ENCODE assay signal across 8 cellular contexts in genomic region chr10:69318997-69319727, GRCh38. TPM values are rescaled to one million over a fixed set of nuclear protein-coding genes. Genes with fewer than 3 reads are reported as not detected.
DNase-seq lines count a peak whose midpoint lies in the region; ATAC-seq, FAIRE-seq and TF ChIP-seq lines count a peak whose summit lies in the region.

No MANE protein-coding gene starts in this region.

- BruUV-seq in HepG2 (replicated peaks; lab: Mats Ljungman, UMichigan), result no TSS peak

- TF ChIP-seq POLR2A in HepG2 (IDR thresholded peaks at IDR 0.05; ENCODE audit: insufficient read depth in 1 of 2, low read depth in 2 of 2, low read length in 2 of 2), result no peak

- H3K79me2 ChIP-seq in HepG2 (ENCODE audit: insufficient read depth, low read length), result no peaks in the 10 kb centered on the region

- WGBS in HepG2 (ENCODE audit: low lambda C conversion rate), result 31% methylated on average over 35 of the region's 56 CpGs

- H3K36me3 Mint-ChIP-seq in activated CD4-positive, alpha-beta T cell treated with anti-CD3 and anti-CD28 coated beads for 36 hours (ENCODE audit: low read depth), result peaks cover 32% of the 10 kb centered on the region

- H3K36me3 ChIP-seq in BLaER1 treated with 17β-estradiol and CSF1 and Interleukin-3, amounts not matched to agents 10 nM and 100 nM, result peaks cover 0 to 25% (median 0%) of the 10 kb centered on the region in 11 experiments; a peak in 6 of 22 replicates
- no peaks in the 10 kb centered on the region for H3K36me3 ChIP-seq in HepG2 (replicated peaks in 1 of 2; ENCODE audit: control insufficient read depth in 1 of 2, insufficient read depth in 2 of 2, low read length in 2 of 2)

- TF ChIP-seq EP300 in HepG2 (IDR thresholded peaks at IDR 0.05; ENCODE audit: low read depth in 2 of 2, low read length in 2 of 2) (no peak), HepG2 (CRISPR knock-in tag; IDR thresholded peaks at IDR 0.05; ENCODE audit: borderline replicate concordance) (no peak)

- H3K9ac ChIP-seq in BLaER1 treated with 17β-estradiol and CSF1 and Interleukin-3, amounts not matched to agents 10 nM and 100 nM, result peak overlapping the region; percentile 80 to 94 (median 91)
- H3K9ac ChIP-seq in HepG2 (ENCODE audit: insufficient read depth, low read depth, low read length), result no peak overlapping the region

- H3K27ac ChIP-seq in BLaER1 treated with 17β-estradiol and CSF1 and Interleukin-3, amounts not matched to agents 10 nM and 100 nM, result peak overlapping the region; percentile 73 to 91 (median 85)
- no peak overlapping the region for H3K27ac ChIP-seq in HepG2 (ENCODE audit: extremely low read length, insufficient read depth, low read length)

- peak overlapping the region; percentile 84 to 99 (median 92) for H3K4me2 ChIP-seq in BLaER1 treated with 17β-estradiol and CSF1 and Interleukin-3, amounts not matched to agents 10 nM and 100 nM
- peak overlapping the region; percentile 70 for H3K4me2 ChIP-seq in HepG2 (ENCODE audit: low read depth, low read length)

- intact Hi-C loops in activated CD4-positive, alpha-beta T cell treated with anti-CD3 and anti-CD28 coated beads for 36 hours (cut with DNase I, micrococcal nuclease), result loop anchor here (1.0 to 10.0 kb wide), 21 partner anchors 9 to 1516 kb away; partner anchors contain the start of genes CCAR1 (in 1 of the 2), DDX21 (in 1 of the 2), DDX50 (in 1 of the 2) and FAM241B (in 1 of the 2)
- intact Hi-C loops in HepG2 (cut with micrococcal nuclease; ENCODE audit: unreplicated experiment), result no loop called here

- ATAC-seq in GM19438 (IDR thresholded peaks at IDR 0.05; ENCODE audit: low read depth, unreplicated experiment), result peak; percentile 23
- peak; percentile 24 for ATAC-seq in activated CD4-positive, alpha-beta T cell treated with anti-CD3 and anti-CD28 coated beads for 36 hours
- peak; percentile 8; the same call in 2 of the 3 replicates for ATAC-seq in HepG2

- H4K20me1 ChIP-seq in BLaER1 treated with 17β-estradiol and CSF1 and Interleukin-3, amounts not matched to agents 10 nM and 100 nM, result peaks cover 23 to 53% (median 46%) of the 10 kb centered on the region in 11 experiments; a peak in 21 of 22 replicates
- H4K20me1 ChIP-seq in HepG2 (ENCODE audit: insufficient read depth, low read length), result no peaks in the 10 kb centered on the region

- TF ChIP-seq CTCF in HepG2 (CRISPR knock-in tag; IDR thresholded peaks at IDR 0.05), result no peak

- in situ Hi-C loops in HepG2 (cut with HindIII; ENCODE audit: extremely low pct_ligation_motif_present, low pct_unique_long_range_greater_than_20kb), result no loop called here

- H3K4me1 Mint-ChIP-seq in activated CD4-positive, alpha-beta T cell treated with anti-CD3 and anti-CD28 coated beads for 36 hours, result peaks cover 62% of the 10 kb centered on the region

- peak; percentile 64 for DNase-seq in HT-29 (ENCODE audit: low spot score)
- DNase-seq in activated CD4-positive, alpha-beta T cell treated with anti-CD3 and anti-CD28 coated beads for 36 hours, result peak; percentile 91
- peak; percentile 24 for DNase-seq in cerebellum (ENCODE audit: low spot score)
- no peak for DNase-seq in HepG2 (ENCODE audit: low spot score)
- DNase-seq in stimulated activated CD4-positive, alpha-beta T cell treated with anti-CD3 and anti-CD28 coated beads, TNF-alpha, amount 100 ng/mL, for 24 hours (ENCODE audit: low read depth in 3 of 3), result peak; percentile 45 to 86 (median 64)
- DNase-seq in DMS114 treated with DMSO at 0.1 percent for 48 hours (lab: John Stamatoyannopoulos, UW; ENCODE audit: unreplicated experiment), result no peak

- POLR2A ChIA-PET in activated CD4-positive, alpha-beta T cell treated with anti-CD3 and anti-CD28 coated beads for 36 hours (lab: Charles Lee), result interaction anchor here (0.8 to 1.1 kb wide), 3 partner anchors 9 to 363 kb away, joined by 4 to 5 read pairs (median 4); partner anchors contain the start of gene DDX21
- POLR2A ChIA-PET in HepG2 (lab: Yijun Ruan, JAX), result no interaction called here

- H2AFZ ChIP-seq in HepG2 (ENCODE audit: low read length), result no peak overlapping the region

- H3K9me3 Mint-ChIP-seq in activated CD4-positive, alpha-beta T cell treated with anti-CD3 and anti-CD28 coated beads for 36 hours (ENCODE audit: low read depth), result no peaks in the 10 kb centered on the region

- H3K27ac Mint-ChIP-seq in activated CD4-positive, alpha-beta T cell treated with anti-CD3 and anti-CD28 coated beads for 36 hours, result peak overlapping the region; percentile 92

- H3K27me3 ChIP-seq in BLaER1 treated with 17β-estradiol and CSF1 and Interleukin-3, amounts not matched to agents 10 nM and 100 nM, result no peaks in the 10 kb centered on the region
- peaks cover 8 to 42% of the 10 kb centered on the region in 2 experiments; a peak in 4 of 5 replicates for H3K27me3 ChIP-seq in HepG2 (ENCODE audit: control insufficient read depth in 1 of 2, insufficient read depth in 2 of 2, low read length in 2 of 2)

- peaks cover 33 to 58% (median 38%) of the 10 kb centered on the region in 10 experiments for H3K4me1 ChIP-seq in BLaER1 treated with 17β-estradiol and CSF1 and Interleukin-3, amounts not matched to agents 10 nM and 100 nM
- H3K4me1 ChIP-seq in HepG2 (ENCODE audit: insufficient read depth, low read length), result 0 out of 2 replicates have a peak, but pooled peaks cover 12% of the 10 kb centered on the region

- H3K4me3 Mint-ChIP-seq in activated CD4-positive, alpha-beta T cell treated with anti-CD3 and anti-CD28 coated beads for 36 hours, result peak overlapping the region; percentile 86

- H3K27me3 Mint-ChIP-seq in activated CD4-positive, alpha-beta T cell treated with anti-CD3 and anti-CD28 coated beads for 36 hours, result no peaks in the 10 kb centered on the region

- no peak for FAIRE-seq in HepG2 (lab: Jason Lieb, UNC)

- CTCF ChIA-PET in activated CD4-positive, alpha-beta T cell treated with anti-CD3 and anti-CD28 coated beads for 36 hours (lab: Charles Lee), result interaction anchor here (0.5 to 1.9 kb wide), 12 partner anchors 8 to 253 kb away, joined by 3 to 9 read pairs (median 3); no protein-coding TSS in a partner anchor
- CTCF ChIA-PET in HepG2 (lab: Yijun Ruan, JAX; ENCODE audit: low intra/inter-chr PET ratio, low total read pairs), result no interaction called here

- peak overlapping the region; percentile 79 to 100 (median 98) for H3K4me3 ChIP-seq in BLaER1 treated with 17β-estradiol and CSF1 and Interleukin-3, amounts not matched to agents 10 nM and 100 nM
- H3K4me3 ChIP-seq in HepG2 (replicated peaks in 1 of 3; ENCODE audit: insufficient read depth in 1 of 3, low read depth in 2 of 3, low read length in 3 of 3), result peak overlapping the region; percentile 45 to 71 (median 59)

- no peak for TF ChIP-seq RAD21 in HepG2 (CRISPR knock-in tag; IDR thresholded peaks at IDR 0.05)

- no peaks in the 10 kb centered on the region for H3K9me3 ChIP-seq in BLaER1 treated with 17β-estradiol and CSF1 and Interleukin-3, amounts not matched to agents 10 nM and 100 nM (replicated peaks in 1 of 11)
- no peaks in the 10 kb centered on the region for H3K9me3 ChIP-seq in HepG2 (ENCODE audit: low read length)

TF ChIP-seq in HepG2, 621 proteins besides CTCF, POLR2A, EP300 and RAD21 (continues in another document):
- TF ChIP-seq CERS6 (CRISPR knock-in tag; IDR thresholded peaks at IDR 0.05) (no peak), ZFY (CRISPR knock-in tag; IDR thresholded peaks at IDR 0.05) (0 out of 2 replicates have a peak, but pooled peaks have one; percentile 17), ZNF556 (CRISPR knock-in tag; IDR thresholded peaks at IDR 0.05; ENCODE audit: borderline replicate concordance) (no peak), SP2 (CRISPR knock-in tag; IDR thresholded peaks at IDR 0.05) (0 out of 2 replicates have a peak, but pooled peaks have one; percentile 34)

RNA-seq across cellular contexts. Expression of gene HK1, which starts 40.9 kb away (rescaled TPM):
- total RNA-seq in HT-29 (2014; rRNA removed; shearing (Covaris generic)), result 60.8 and 61.8 TPM in 2 replicates
- 100 to 1,000 TPM; 258 to 261 TPM for total RNA-seq in activated CD4-positive, alpha-beta T cell treated with anti-CD3 and anti-CD28 coated beads for 36 hours
- total RNA-seq in cerebellum (63.2 TPM), HepG2 (2016; rRNA removed; fragmentation: Illumina TruSeq; extraction: Trizol) (0.21 and 0.29 TPM in 2 replicates)
- total RNA-seq in HepG2 (2016; cell fraction: cytosol; rRNA removed; fragmentation: Illumina TruSeq; extraction: Trizol; ENCODE audit: low read depth), result not detected in 2 replicates
- total RNA-seq in HepG2 (2016; cell fraction: insoluble cytoplasmic fraction; rRNA removed; fragmentation: Illumina TruSeq; extraction: Trizol), result 0.13 and 0.32 TPM in 2 replicates
- 0.09 and 0.14 TPM in 2 replicates for total RNA-seq in HepG2 (2016; cell fraction: membrane; rRNA removed; fragmentation: Illumina TruSeq; extraction: Trizol)
- 0.19 and 0.25 TPM in 2 replicates for total RNA-seq in HepG2 (2016; cell fraction: nucleus; rRNA removed; fragmentation: Illumina TruSeq; extraction: Trizol)
- 1.3 and 1.5 TPM in 2 replicates for polyA plus RNA-seq in HepG2 (2011; rRNA removed)
- polyA plus RNA-seq in HepG2 (2011; cell fraction: cytosol; rRNA removed), result 1.3 and 1.5 TPM in 2 replicates
- polyA plus RNA-seq in HepG2 (2011; cell fraction: nucleus; rRNA removed), result 1.1 TPM in 2 replicates
- polyA plus RNA-seq in HepG2 (2012), result 1.6 and 4.1 TPM in 2 replicates
- 0.05 and 0.09 TPM in 2 replicates for polyA plus RNA-seq in HepG2 (2016; cell fraction: cytosol; fragmentation: Illumina TruSeq; extraction: Trizol; ENCODE audit: low read depth)
- 0.26 and 0.28 TPM in 2 replicates for polyA plus RNA-seq in HepG2 (2016; cell fraction: insoluble cytoplasmic fraction; fragmentation: Illumina TruSeq; extraction: Trizol; ENCODE audit: low read depth)
- 0.09 TPM in 1 of 2 replicates, not detected in the other for polyA plus RNA-seq in HepG2 (2016; cell fraction: membrane; fragmentation: Illumina TruSeq; extraction: Trizol; ENCODE audit: low read depth)
- polyA plus RNA-seq in HepG2 (2016; cell fraction: nucleus; fragmentation: Illumina TruSeq; extraction: Trizol; ENCODE audit: insufficient read depth, low read depth), result 0.16 and 0.31 TPM in 2 replicates
- 3.6 and 8.9 TPM in 2 replicates for polyA minus RNA-seq in HepG2 (2011; rRNA and poly(A)+ RNA removed; ENCODE audit: low replicate concordance)
- 1.5 and 2.0 TPM in 2 replicates for polyA minus RNA-seq in HepG2 (2011; cell fraction: cytosol; rRNA and poly(A)+ RNA removed)
- 0.75 and 1.3 TPM in 2 replicates for polyA minus RNA-seq in HepG2 (2011; cell fraction: nucleus; rRNA and poly(A)+ RNA removed)

Comparison
In these comparisons a context has a peak if more than half of its experiments do, and no peak if none do; other contexts are left out.
1. DNase-seq: peak in HT-29 (single experiment), activated CD4-positive, alpha-beta T cell treated with anti-CD3 and anti-CD28 coated beads for 36 hours (single experiment), cerebellum (single experiment) and stimulated activated CD4-positive, alpha-beta T cell treated with anti-CD3 and anti-CD28 coated beads, TNF-alpha, amount 100 ng/mL, for 24 hours (3 of 3); none in HepG2 (single experiment) and DMS114 treated with DMSO at 0.1 percent for 48 hours (single experiment).
2. RNA of gene HK1, which starts 40.9 kb away (total RNA-seq): 258 to 261 TPM in activated CD4-positive, alpha-beta T cell treated with anti-CD3 and anti-CD28 coated beads for 36 hours, 63.2 TPM in cerebellum (single experiment) and 60.8 to 61.8 TPM in HT-29; 0.09 to 0.32 TPM in HepG2; every median in the first group is over 10 times any median in the second.
3. Peak in every context shown above with its lines, with median percentiles within 50 percentile points of each other: ATAC-seq.